Comparison of ENCODE assay signal across 1 cellular context in the genomic region with DNA sequence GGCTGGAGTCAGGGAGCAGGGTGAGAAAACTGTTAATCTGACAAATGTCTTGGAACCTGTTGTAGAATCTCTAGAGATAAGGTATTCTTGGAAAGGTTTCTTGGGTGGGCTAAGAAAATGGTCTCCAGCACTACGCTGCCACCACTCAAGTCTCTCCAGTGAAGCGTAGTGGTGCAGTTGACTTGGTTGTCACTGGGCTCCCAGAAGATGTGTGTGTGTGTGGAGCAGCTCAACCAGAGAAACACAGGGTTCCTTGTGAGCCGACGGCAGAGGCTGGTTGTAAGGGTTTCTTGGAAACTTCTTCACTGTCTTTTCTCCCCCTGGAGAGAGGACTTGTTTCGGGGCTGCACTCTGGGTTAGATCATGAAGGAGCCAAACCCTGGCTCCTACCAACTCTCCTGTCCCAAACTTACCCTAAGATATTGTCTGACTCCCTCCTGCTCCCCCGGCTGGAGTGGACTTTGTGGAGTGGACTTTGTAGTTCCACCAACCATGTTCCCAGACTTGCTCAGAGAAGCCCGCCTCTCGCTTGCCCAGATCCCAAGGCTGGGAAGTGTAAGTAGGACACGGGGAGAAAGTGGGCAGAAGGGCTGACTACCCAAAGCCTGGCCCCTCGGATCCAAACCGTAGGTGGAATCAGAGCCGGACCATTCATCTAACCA.
TF ChIP-seq lines count a peak whose summit lies in the region.

No MANE protein-coding gene starts in this region.

TF ChIP-seq in GM12878, 131 proteins besides CTCF, POLR2A, EP300 and RAD21:
- no peak for TF ChIP-seq JUNB (IDR thresholded peaks at IDR 0.05)
- TF ChIP-seq ZNF207 (IDR thresholded peaks at IDR 0.05; ENCODE audit: borderline replicate concordance) = no peak
- no peak for TF ChIP-seq CBX3 (IDR thresholded peaks at IDR 0.05; ENCODE audit: borderline replicate concordance, low read depth)
- no peak for TF ChIP-seq NFXL1 (IDR thresholded peaks at IDR 0.05; ENCODE audit: borderline replicate concordance)
- TF ChIP-seq, protein P1, sequence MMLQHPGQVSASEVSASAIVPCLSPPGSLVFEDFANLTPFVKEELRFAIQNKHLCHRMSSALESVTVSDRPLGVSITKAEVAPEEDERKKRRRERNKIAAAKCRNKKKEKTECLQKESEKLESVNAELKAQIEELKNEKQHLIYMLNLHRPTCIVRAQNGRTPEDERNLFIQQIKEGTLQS (IDR thresholded peaks at IDR 0.05; ENCODE audit: borderline replicate concordance, extremely low read depth, low read depth, low read length) = no peak
- TF ChIP-seq, protein P2, sequence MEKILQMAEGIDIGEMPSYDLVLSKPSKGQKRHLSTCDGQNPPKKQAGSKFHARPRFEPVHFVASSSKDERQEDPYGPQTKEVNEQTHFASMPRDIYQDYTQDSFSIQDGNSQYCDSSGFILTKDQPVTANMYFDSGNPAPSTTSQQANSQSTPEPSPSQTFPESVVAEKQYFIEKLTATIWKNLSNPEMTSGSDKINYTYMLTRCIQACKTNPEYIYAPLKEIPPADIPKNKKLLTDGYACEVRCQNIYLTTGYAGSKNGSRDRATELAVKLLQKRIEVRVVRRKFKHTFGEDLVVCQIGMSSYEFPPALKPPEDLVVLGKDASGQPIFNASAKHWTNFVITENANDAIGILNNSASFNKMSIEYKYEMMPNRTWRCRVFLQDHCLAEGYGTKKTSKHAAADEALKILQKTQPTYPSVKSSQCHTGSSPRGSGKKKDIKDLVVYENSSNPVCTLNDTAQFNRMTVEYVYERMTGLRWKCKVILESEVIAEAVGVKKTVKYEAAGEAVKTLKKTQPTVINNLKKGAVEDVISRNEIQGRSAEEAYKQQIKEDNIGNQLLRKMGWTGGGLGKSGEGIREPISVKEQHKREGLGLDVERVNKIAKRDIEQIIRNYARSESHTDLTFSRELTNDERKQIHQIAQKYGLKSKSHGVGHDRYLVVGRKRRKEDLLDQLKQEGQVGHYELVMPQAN (conservative IDR thresholded peaks at IDR 0.05) = no peak
- TF ChIP-seq, protein P3, sequence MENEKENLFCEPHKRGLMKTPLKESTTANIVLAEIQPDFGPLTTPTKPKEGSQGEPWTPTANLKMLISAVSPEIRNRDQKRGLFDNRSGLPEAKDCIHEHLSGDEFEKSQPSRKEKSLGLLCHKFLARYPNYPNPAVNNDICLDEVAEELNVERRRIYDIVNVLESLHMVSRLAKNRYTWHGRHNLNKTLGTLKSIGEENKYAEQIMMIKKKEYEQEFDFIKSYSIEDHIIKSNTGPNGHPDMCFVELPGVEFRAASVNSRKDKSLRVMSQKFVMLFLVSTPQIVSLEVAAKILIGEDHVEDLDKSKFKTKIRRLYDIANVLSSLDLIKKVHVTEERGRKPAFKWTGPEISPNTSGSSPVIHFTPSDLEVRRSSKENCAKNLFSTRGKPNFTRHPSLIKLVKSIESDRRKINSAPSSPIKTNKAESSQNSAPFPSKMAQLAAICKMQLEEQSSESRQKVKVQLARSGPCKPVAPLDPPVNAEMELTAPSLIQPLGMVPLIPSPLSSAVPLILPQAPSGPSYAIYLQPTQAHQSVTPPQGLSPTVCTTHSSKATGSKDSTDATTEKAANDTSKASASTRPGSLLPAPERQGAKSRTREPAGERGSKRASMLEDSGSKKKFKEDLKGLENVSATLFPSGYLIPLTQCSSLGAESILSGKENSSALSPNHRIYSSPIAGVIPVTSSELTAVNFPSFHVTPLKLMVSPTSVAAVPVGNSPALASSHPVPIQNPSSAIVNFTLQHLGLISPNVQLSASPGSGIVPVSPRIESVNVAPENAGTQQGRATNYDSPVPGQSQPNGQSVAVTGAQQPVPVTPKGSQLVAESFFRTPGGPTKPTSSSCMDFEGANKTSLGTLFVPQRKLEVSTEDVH (IDR thresholded peaks at IDR 0.05; ENCODE audit: low read depth, partially characterized antibody) = no peak
- TF ChIP-seq NFIC (IDR thresholded peaks at IDR 0.05; ENCODE audit: low read depth, low read length) = no peak
- no peak for TF ChIP-seq EED (IDR thresholded peaks at IDR 0.05; ENCODE audit: low read depth)
